ENCODE assay signal across 1 cellular context in the genomic region with DNA sequence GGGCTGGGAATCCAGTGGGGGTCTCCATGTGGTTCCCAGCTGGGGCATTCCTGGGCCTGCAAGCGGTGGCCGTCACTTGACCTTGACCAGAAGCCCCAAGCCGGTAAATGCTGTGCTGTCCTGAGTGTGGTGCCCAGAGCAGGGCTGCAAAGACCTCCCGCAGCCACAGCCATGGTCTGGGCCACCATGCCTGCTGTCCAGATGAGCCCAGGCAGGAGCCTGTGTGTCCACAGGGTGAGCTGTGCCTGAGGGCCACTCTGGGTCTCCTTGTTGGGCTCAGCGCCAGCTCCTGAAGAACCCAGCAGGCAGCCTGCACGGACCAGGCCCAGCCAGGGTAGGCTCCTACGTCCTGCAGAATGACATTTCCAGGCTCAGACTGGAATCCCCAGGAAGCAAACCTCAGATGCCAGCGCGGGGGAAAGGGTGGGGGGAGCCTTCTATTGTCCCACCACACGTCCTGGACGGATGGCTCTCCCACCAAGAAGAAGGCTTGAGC.
TF ChIP-seq lines count a peak whose summit lies in the region.

No MANE protein-coding gene starts in this region.

TF ChIP-seq in SK-N-SH, 30 proteins besides CTCF, POLR2A, EP300 and RAD21 (continued from another document):
- TF ChIP-seq, protein P1, sequence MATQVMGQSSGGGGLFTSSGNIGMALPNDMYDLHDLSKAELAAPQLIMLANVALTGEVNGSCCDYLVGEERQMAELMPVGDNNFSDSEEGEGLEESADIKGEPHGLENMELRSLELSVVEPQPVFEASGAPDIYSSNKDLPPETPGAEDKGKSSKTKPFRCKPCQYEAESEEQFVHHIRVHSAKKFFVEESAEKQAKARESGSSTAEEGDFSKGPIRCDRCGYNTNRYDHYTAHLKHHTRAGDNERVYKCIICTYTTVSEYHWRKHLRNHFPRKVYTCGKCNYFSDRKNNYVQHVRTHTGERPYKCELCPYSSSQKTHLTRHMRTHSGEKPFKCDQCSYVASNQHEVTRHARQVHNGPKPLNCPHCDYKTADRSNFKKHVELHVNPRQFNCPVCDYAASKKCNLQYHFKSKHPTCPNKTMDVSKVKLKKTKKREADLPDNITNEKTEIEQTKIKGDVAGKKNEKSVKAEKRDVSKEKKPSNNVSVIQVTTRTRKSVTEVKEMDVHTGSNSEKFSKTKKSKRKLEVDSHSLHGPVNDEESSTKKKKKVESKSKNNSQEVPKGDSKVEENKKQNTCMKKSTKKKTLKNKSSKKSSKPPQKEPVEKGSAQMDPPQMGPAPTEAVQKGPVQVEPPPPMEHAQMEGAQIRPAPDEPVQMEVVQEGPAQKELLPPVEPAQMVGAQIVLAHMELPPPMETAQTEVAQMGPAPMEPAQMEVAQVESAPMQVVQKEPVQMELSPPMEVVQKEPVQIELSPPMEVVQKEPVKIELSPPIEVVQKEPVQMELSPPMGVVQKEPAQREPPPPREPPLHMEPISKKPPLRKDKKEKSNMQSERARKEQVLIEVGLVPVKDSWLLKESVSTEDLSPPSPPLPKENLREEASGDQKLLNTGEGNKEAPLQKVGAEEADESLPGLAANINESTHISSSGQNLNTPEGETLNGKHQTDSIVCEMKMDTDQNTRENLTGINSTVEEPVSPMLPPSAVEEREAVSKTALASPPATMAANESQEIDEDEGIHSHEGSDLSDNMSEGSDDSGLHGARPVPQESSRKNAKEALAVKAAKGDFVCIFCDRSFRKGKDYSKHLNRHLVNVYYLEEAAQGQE (IDR thresholded peaks at IDR 0.05; ENCODE audit: low read depth, low read length): no peak
- peak; percentile 64 for TF ChIP-seq FOXJ3 (CRISPR knock-in tag; IDR thresholded peaks at IDR 0.05)
